ENCODE assay signal across 11 cellular contexts in genomic region chr14:20955538-20955873, GRCh38. TPM values are rescaled to one million over a fixed set of nuclear protein-coding genes. Genes with fewer than 3 reads are reported as not detected.
DNase-seq lines count a peak whose midpoint lies in the region; ATAC-seq lines count a peak whose summit lies in the region.
"Not testable (repeated sequence)": the region's sequence is repeated elsewhere in the genome, so short reads cannot be mapped to it uniquely, and the experiment has no call there.
"Had no signal": no experiment of that assay in that cellular context is flagged by ENCODE, and none has a peak within 500 bp of the region (broad histone marks: within the 10 kb centered on the region; RNA-seq: fewer than 3 reads in every experiment).

No MANE protein-coding gene starts in this region.

- DNase-seq in CD1c-positive myeloid dendritic cell (ENCODE audit: extremely low spot score) = peak; percentile 35
- peak; percentile 95 to 97 for DNase-seq in Kasumi-1 (lab: John Stamatoyannopoulos, UW)
- DNase-seq in NOMO-1 (lab: John Stamatoyannopoulos, UW; ENCODE audit: unreplicated experiment in 2 of 2) = peak; percentile 90 to 93
- peak; percentile 51 for DNase-seq in SKM-1 (lab: John Stamatoyannopoulos, UW; ENCODE audit: unreplicated experiment)
- DNase-seq in Right ventricle myocardium superior = not testable (repeated sequence)
- DNase-seq in medulla oblongata (ENCODE audit: extremely low spot score) = peak; percentile 28
- DNase-seq in occipital lobe (lab: John Stamatoyannopoulos, UW) = peak; percentile 2

- peak; percentile 36 for ATAC-seq in Right ventricle myocardium superior (ENCODE audit: poor library complexity)

- intact Hi-C loops in Right ventricle myocardium superior (cut with DNase I) = not testable (repeated sequence)

RNA-seq across cellular contexts. Expression of gene RNASE2, which starts 0.2 kb away (rescaled TPM):
- 2.5 TPM for total RNA-seq in Right ventricle myocardium superior
- total RNA-seq in occipital lobe = not detected
- total RNA-seq: CD8-positive, alpha-beta memory T cell; HFFc6; Peyer's patch; T-cell had no signal

RNA-seq across cellular contexts. Expression of gene METTL17, which starts 34.3 kb away (rescaled TPM):
- total RNA-seq in Right ventricle myocardium superior = 41.7 TPM
- 29.0 TPM for total RNA-seq in occipital lobe

RNA-seq across cellular contexts. Expression of gene SLC39A2, which starts 43.6 kb away (rescaled TPM):
- total RNA-seq in Right ventricle myocardium superior (not detected), occipital lobe (not detected)
